In genomic region chr10:87593702-87594101, GRCh38 we compare ENCODE assay signal across 19 cellular contexts.
DNase-seq lines count a peak whose midpoint lies in the region; ATAC-seq and TF ChIP-seq lines count a peak whose summit lies in the region.
"Had no signal": no experiment of that assay in that cellular context is flagged by ENCODE, and none has a peak within 500 bp of the region (broad histone marks: within the 10 kb centered on the region; RNA-seq: fewer than 3 reads in every experiment).

No MANE protein-coding gene starts in this region.

- peak overlapping the region; percentile 53 for H3K27ac Mint-ChIP-seq in mesothelial cell of epicardium
- H3K27ac Mint-ChIP-seq: activated CD8-positive, alpha-beta memory T cell treated with anti-CD3 and anti-CD28 coated beads, Interleukin-2, amount 10 ng/mL, durations not matched to agents 7 days and 5 days; activated T-helper 17 cell treated with anti-CD3 and anti-CD28 coated beads, Interleukin-2, amount 50 U/mL, for 72 hours; naive thymus-derived CD4-positive, alpha-beta T cell; T-cell had no signal

- H3K27me3 Mint-ChIP-seq in mesothelial cell of epicardium (ENCODE audit: low read depth): no peaks in the 10 kb centered on the region

- TF ChIP-seq CTCF in mesothelial cell of epicardium (IDR thresholded peaks at IDR 0.05; ENCODE audit: unreplicated experiment): no peak

- no peak overlapping the region for H3K4me3 Mint-ChIP-seq in mesothelial cell of epicardium
- H3K4me3 Mint-ChIP-seq: activated CD8-positive, alpha-beta memory T cell treated with anti-CD3 and anti-CD28 coated beads, Interleukin-2, amount 10 ng/mL, durations not matched to agents 7 days and 5 days; activated T-helper 17 cell treated with anti-CD3 and anti-CD28 coated beads, Interleukin-2, amount 50 U/mL, for 72 hours; naive thymus-derived CD4-positive, alpha-beta T cell; T-cell had no signal

- no peaks in the 10 kb centered on the region for H3K36me3 Mint-ChIP-seq in mesothelial cell of epicardium
- H3K36me3 Mint-ChIP-seq: activated CD8-positive, alpha-beta memory T cell treated with anti-CD3 and anti-CD28 coated beads, Interleukin-2, amount 10 ng/mL, durations not matched to agents 7 days and 5 days; naive thymus-derived CD4-positive, alpha-beta T cell; T-cell had no signal

- DNase-seq in AG08395 (ENCODE audit: low spot score) (peak; percentile 57), GM04504 (ENCODE audit: low read depth) (peak; percentile 30), dedifferentiated amniotic fluid mesenchymal stem cell (ENCODE audit: extremely low spot score) (peak; percentile 70), mesothelial cell of epicardium (ENCODE audit: low spot score in 2 of 2, unreplicated experiment in 2 of 2) (no peak), NCI-H2107 treated with DMSO at 0.1 percent for 48 hours (lab: John Stamatoyannopoulos, UW; ENCODE audit: unreplicated experiment) (no peak), NCI-H82 (lab: John Stamatoyannopoulos, UW) (no peak)
- DNase-seq: activated CD4-positive, alpha-beta T cell treated with anti-CD3 and anti-CD28 coated beads for 48 hours; activated CD8-positive, alpha-beta memory T cell treated with anti-CD3 and anti-CD28 coated beads, Interleukin-2, amount 10 ng/mL, durations not matched to agents 7 days and 5 days; DMS79 treated with DMSO at 0.1 percent for 48 hours; mesenchymal stem cell; naive thymus-derived CD4-positive, alpha-beta T cell; NCI-H1436; NCI-H524; ovary; stimulated activated CD8-positive, alpha-beta memory T cell treated with anti-CD3 and anti-CD28 coated beads, Interleukin-4, amount 100 ng/mL, for 48 hours; T-cell had no signal

- H3K9me3 Mint-ChIP-seq in mesothelial cell of epicardium: peaks cover 3% of the 10 kb centered on the region
- H3K9me3 Mint-ChIP-seq: activated T-helper 17 cell treated with anti-CD3 and anti-CD28 coated beads, Interleukin-2, amount 50 U/mL, for 72 hours had no signal

- ATAC-seq in GM21390 (IDR thresholded peaks at IDR 0.05; ENCODE audit: unreplicated experiment): no peak
- no peak for ATAC-seq in GM21717 (IDR thresholded peaks at IDR 0.05; ENCODE audit: unreplicated experiment)
- ATAC-seq: activated CD8-positive, alpha-beta memory T cell treated with anti-CD3 and anti-CD28 coated beads, Interleukin-2, amount 10 ng/mL, durations not matched to agents 7 days and 5 days; activated T-helper 17 cell treated with anti-CD3 and anti-CD28 coated beads, Interleukin-2, amount 50 U/mL, for 72 hours; naive thymus-derived CD4-positive, alpha-beta T cell; T-cell had no signal

- peaks cover 21% of the 10 kb centered on the region for H3K4me1 Mint-ChIP-seq in mesothelial cell of epicardium
- H3K4me1 Mint-ChIP-seq: activated CD8-positive, alpha-beta memory T cell treated with anti-CD3 and anti-CD28 coated beads, Interleukin-2, amount 10 ng/mL, durations not matched to agents 7 days and 5 days; activated T-helper 17 cell treated with anti-CD3 and anti-CD28 coated beads, Interleukin-2, amount 50 U/mL, for 72 hours; naive thymus-derived CD4-positive, alpha-beta T cell; T-cell had no signal

Comparison
In these comparisons a context has a peak if more than half of its experiments do, and no peak if none do; other contexts are left out.
1. DNase-seq: peak in AG08395 (single experiment), GM04504 (single experiment) and dedifferentiated amniotic fluid mesenchymal stem cell (single experiment); none in mesothelial cell of epicardium (0 of 2), NCI-H2107 treated with DMSO at 0.1 percent for 48 hours (single experiment) and NCI-H82 (single experiment).